20 cellular contexts compared by ENCODE assay signal in genomic region chr11:65066315-65066714, GRCh38.
"Had no signal": no experiment of that assay in that cellular context is flagged by ENCODE, and none has a peak within 500 bp of the region (broad histone marks: within the 10 kb centered on the region; RNA-seq: fewer than 3 reads in every experiment).

No MANE protein-coding gene starts in this region.

- H3K9me3 ChIP-seq: adrenal gland, gastrocnemius medialis, heart right ventricle, left ventricle myocardium inferior, mucosa of descending colon had no signal

- H3K27ac ChIP-seq: adrenal gland, dorsolateral prefrontal cortex, gastrocnemius medialis, heart right ventricle, left ventricle myocardium inferior had no signal

- H3K9me3 Mint-ChIP-seq: activated naive CD4-positive, alpha-beta T cell treated with anti-CD3 and anti-CD28 coated beads, Interleukin-2, amount 50 U/mL, for 24 hours; endodermal cell; naive thymus-derived CD4-positive, alpha-beta T cell; stimulated activated naive B cell treated with anti-CD40 and anti-IgM and Interleukin-4, amounts not matched to agents 10 μg/mL and 1 μg/mL and 100 μg/mL, for 72 hours; type B pancreatic cell had no signal

- H3K27ac Mint-ChIP-seq: activated CD8-positive, alpha-beta T cell treated with anti-CD3 and anti-CD28 coated beads, Interleukin-2, amount 10 ng/mL, durations not matched to agents 7 days and 5 days; activated naive CD4-positive, alpha-beta T cell treated with anti-CD3 and anti-CD28 coated beads, Interleukin-2, amount 50 U/mL, for 24 hours; endodermal cell; naive thymus-derived CD4-positive, alpha-beta T cell; stimulated activated naive B cell treated with anti-CD40 and anti-IgM and Interleukin-4, amounts not matched to agents 10 μg/mL and 1 μg/mL and 100 μg/mL, for 72 hours; type B pancreatic cell had no signal

- H3K4me3 ChIP-seq: adrenal gland, dorsolateral prefrontal cortex, gastrocnemius medialis, heart right ventricle, left ventricle myocardium inferior, mucosa of descending colon had no signal

- ATAC-seq: activated CD8-positive, alpha-beta T cell treated with anti-CD3 and anti-CD28 coated beads, Interleukin-2, amount 10 ng/mL, durations not matched to agents 7 days and 5 days; gastrocnemius medialis; heart right ventricle; mucosa of descending colon; naive thymus-derived CD4-positive, alpha-beta T cell; stimulated activated naive B cell treated with anti-CD40 and anti-IgM and Interleukin-4, amounts not matched to agents 10 μg/mL and 1 μg/mL and 100 μg/mL, for 72 hours had no signal

- H3K4me3 Mint-ChIP-seq: activated CD8-positive, alpha-beta T cell treated with anti-CD3 and anti-CD28 coated beads, Interleukin-2, amount 10 ng/mL, durations not matched to agents 7 days and 5 days; activated naive CD4-positive, alpha-beta T cell treated with anti-CD3 and anti-CD28 coated beads, Interleukin-2, amount 50 U/mL, for 24 hours; endodermal cell; naive thymus-derived CD4-positive, alpha-beta T cell; stimulated activated naive B cell treated with anti-CD40 and anti-IgM and Interleukin-4, amounts not matched to agents 10 μg/mL and 1 μg/mL and 100 μg/mL, for 72 hours; type B pancreatic cell had no signal

- H3K36me3 ChIP-seq: adrenal gland, gastrocnemius medialis, heart right ventricle, left ventricle myocardium inferior had no signal

- H3K36me3 Mint-ChIP-seq: activated naive CD4-positive, alpha-beta T cell treated with anti-CD3 and anti-CD28 coated beads, Interleukin-2, amount 50 U/mL, for 24 hours; naive thymus-derived CD4-positive, alpha-beta T cell; stimulated activated naive B cell treated with anti-CD40 and anti-IgM and Interleukin-4, amounts not matched to agents 10 μg/mL and 1 μg/mL and 100 μg/mL, for 72 hours; type B pancreatic cell had no signal

- H3K27me3 ChIP-seq: adrenal gland, dorsolateral prefrontal cortex, gastrocnemius medialis had no signal

- H3K4me1 ChIP-seq: adrenal gland, gastrocnemius medialis, heart right ventricle, left ventricle myocardium inferior had no signal

- H3K4me1 Mint-ChIP-seq: activated naive CD4-positive, alpha-beta T cell treated with anti-CD3 and anti-CD28 coated beads, Interleukin-2, amount 50 U/mL, for 24 hours had no signal

- DNase-seq: activated CD4-positive, alpha-beta T cell treated with anti-CD3 and anti-CD28 coated beads for 48 hours; activated CD8-positive, alpha-beta memory T cell treated with anti-CD3 and anti-CD28 coated beads, Interleukin-2, amount 50 U/mL, for 4 hours; activated CD8-positive, alpha-beta T cell treated with anti-CD3 and anti-CD28 coated beads, Interleukin-2, amount 10 ng/mL, durations not matched to agents 7 days and 5 days; activated effector memory CD4-positive, alpha-beta T cell treated with anti-CD3 and anti-CD28 coated beads, Interleukin-2, amount 50 U/mL, for 16 hours; activated T-cell treated with anti-CD3 and anti-CD28 coated beads, Interleukin-2, amount 50 U/mL, for 48 hours; adrenal gland; dorsolateral prefrontal cortex; gastrocnemius medialis; heart right ventricle; left ventricle myocardium inferior; mucosa of descending colon; posterior cingulate gyrus; retina; stimulated activated CD4-positive, alpha-beta T cell treated with anti-CD3 and anti-CD28 coated beads, Interleukin-15, amount 100 ng/mL, for 24 hours; stimulated activated CD4-positive, alpha-beta T cell treated with anti-CD3 and anti-CD28 coated beads, Interleukin-4, amount 100 ng/mL, for 1 hour; stimulated activated naive B cell treated with anti-CD40 and anti-IgM and Interleukin-4, amounts not matched to agents 10 μg/mL and 1 μg/mL and 100 μg/mL, for 72 hours had no signal

- H3K27me3 Mint-ChIP-seq: activated naive CD4-positive, alpha-beta T cell treated with anti-CD3 and anti-CD28 coated beads, Interleukin-2, amount 50 U/mL, for 24 hours; naive thymus-derived CD4-positive, alpha-beta T cell; stimulated activated naive B cell treated with anti-CD40 and anti-IgM and Interleukin-4, amounts not matched to agents 10 μg/mL and 1 μg/mL and 100 μg/mL, for 72 hours; type B pancreatic cell had no signal
